7 cellular contexts compared by ENCODE assay signal in genomic region chr14:93332032-93332852, GRCh38. TPM values are rescaled to one million over a fixed set of nuclear protein-coding genes. Genes with fewer than 3 reads are reported as not detected.
DNase-seq lines count a peak whose midpoint lies in the region; ATAC-seq and TF ChIP-seq lines count a peak whose summit lies in the region.

No MANE protein-coding gene starts in this region.

- H2AFZ ChIP-seq in IMR-90 (replicated peaks; ENCODE audit: low read length, poor library complexity): peak overlapping the region; percentile 96

- H3K9me1 ChIP-seq in IMR-90 (ENCODE audit: insufficient read depth, low read length): no peaks in the 10 kb centered on the region

- H2AK5ac ChIP-seq in IMR-90 (ENCODE audit: low read depth, low read length): no peak overlapping the region

- H3K4me3 ChIP-seq in IMR-90 (ENCODE audit: insufficient read depth, low read depth, low read length): peak overlapping the region; percentile 55
- peak overlapping the region; percentile 88 for H3K4me3 ChIP-seq in endodermal cell (ENCODE audit: low read length)
- peak overlapping the region; percentile 91 for H3K4me3 ChIP-seq in mesodermal cell (ENCODE audit: extremely low read depth, insufficient read depth, low read length, poor library complexity, severe bottlenecking)

- peak overlapping the region; percentile 5 to 74; a peak in 1 of 4 replicates for H4K8ac ChIP-seq in IMR-90 (ENCODE audit: low read depth in 2 of 2, low read length in 2 of 2)

- peaks cover 18% of the 10 kb centered on the region for H3K36me3 Mint-ChIP-seq in WTC11
- H3K36me3 Mint-ChIP-seq in endodermal cell (ENCODE audit: low read depth): peaks cover 9% of the 10 kb centered on the region
- H3K36me3 Mint-ChIP-seq in stimulated activated memory B cell treated with anti-CD40 and anti-IgM and Interleukin-4, amounts not matched to agents 10 μg/mL and 1 μg/mL and 100 μg/mL, for 72 hours: no peaks in the 10 kb centered on the region

- H3K27ac ChIP-seq in IMR-90 (ENCODE audit: insufficient read depth, low read length) (peak overlapping the region; percentile 94), endodermal cell (ENCODE audit: low read depth, low read length) (peak overlapping the region; percentile 85), mesodermal cell (ENCODE audit: low read depth, low read length, severe bottlenecking) (peak overlapping the region; percentile 96)

- H3K27ac Mint-ChIP-seq in WTC11: peak overlapping the region; percentile 87
- peak overlapping the region; percentile 93 for H3K27ac Mint-ChIP-seq in endodermal cell
- H3K27ac Mint-ChIP-seq in stimulated activated memory B cell treated with anti-CD40 and anti-IgM and Interleukin-4, amounts not matched to agents 10 μg/mL and 1 μg/mL and 100 μg/mL, for 72 hours: peak overlapping the region; percentile 91

- DNase-seq in IMR-90 (peak; percentile 49), WTC11 (ENCODE audit: low spot score) (peak; percentile 71), endodermal cell (peak; percentile 86)

- no peak overlapping the region; the same call in 1 of the 2 replicates for H4K91ac ChIP-seq in IMR-90 (ENCODE audit: insufficient read depth, low read depth, low read length)

- 0 out of 3 replicates have a peak, but pooled peaks have one; percentile 19 for TF ChIP-seq CTCF in GM12872 (IDR thresholded peaks at IDR 0.05; ENCODE audit: insufficient read depth, low read depth, low read length)
- no peak for TF ChIP-seq CTCF in IMR-90 (conservative IDR thresholded peaks at IDR 0.05; ENCODE audit: low read depth, low read length)
- TF ChIP-seq CTCF in WTC11 (IDR thresholded peaks at IDR 0.05): no peak
- peak; percentile 18 for TF ChIP-seq CTCF in endodermal cell (conservative IDR thresholded peaks at IDR 0.05)

- CTCF ChIA-PET in IMR-90 (lab: Yijun Ruan, JAX) (no interaction called here), WTC11 (lab: Charles Lee) (interaction anchor here (0.5 to 1.0 kb wide), 3 partner anchors 125 to 617 kb away, joined by 3 to 5 read pairs (median 4); partner anchors contain the start of gene UBR7)

- peak overlapping the region; percentile 81 for H3K56ac ChIP-seq in IMR-90 (ENCODE audit: extremely low read depth, insufficient read depth, low read length)

- WGBS in IMR-90 (ENCODE audit: extremely low coverage in 2 of 2, insufficient read length in 1 of 2), 2 experiments: 1% methylated on average over 16 of the region's 72 CpGs; no CpG with 5 or more reads in 1 of the 2 experiments
- WGBS in endodermal cell (ENCODE audit: insufficient coverage in 1 of 2, insufficient read length in 1 of 2), 2 experiments: 0 to 5% methylated on average over 4 to 72 of the region's 72 CpGs
- WGBS in mesodermal cell (ENCODE audit: insufficient coverage in 2 of 2), 2 experiments: 0% methylated on average over 32 to 47 of the region's 72 CpGs

- no TSS peak for BruUV-seq in IMR-90 (replicated peaks; lab: Mats Ljungman, UMichigan)

- no peak for TF ChIP-seq POLR2A in IMR-90 (IDR thresholded peaks at IDR 0.05; ENCODE audit: low read depth, low read length)

- in situ Hi-C loops in IMR-90 (cut with MboI; ENCODE audit: low sequenced_read_pairs): no loop called here

- H2BK15ac ChIP-seq in IMR-90 (ENCODE audit: low read depth, low read length): no peak overlapping the region

- H3K14ac ChIP-seq in IMR-90 (replicated peaks; ENCODE audit: low read depth, low read length): peak overlapping the region; percentile 55

- H2BK120ac ChIP-seq in IMR-90 (ENCODE audit: low read depth, low read length): no peak overlapping the region

- intact Hi-C loops in IMR-90 (cut with micrococcal nuclease): loop anchor here (1.0 to 5.0 kb wide), 3 partner anchors 92 to 750 kb away; partner anchors contain the start of genes DDX24 and IFI27L1

- H3K9me3 Mint-ChIP-seq in WTC11 (peaks cover 10% of the 10 kb centered on the region), endodermal cell (peaks cover 7% of the 10 kb centered on the region)
- no peaks in the 10 kb centered on the region for H3K9me3 Mint-ChIP-seq in stimulated activated memory B cell treated with anti-CD40 and anti-IgM and Interleukin-4, amounts not matched to agents 10 μg/mL and 1 μg/mL and 100 μg/mL, for 72 hours

- H3K36me3 ChIP-seq in IMR-90 (ENCODE audit: control insufficient read depth, insufficient read depth, low read length) (no peaks in the 10 kb centered on the region), endodermal cell (ENCODE audit: control insufficient read depth, insufficient read depth, low read length) (no peaks in the 10 kb centered on the region), mesodermal cell (ENCODE audit: control insufficient read depth, insufficient read depth, low read length) (peaks cover 4% of the 10 kb centered on the region)

- peak overlapping the region; percentile 99 for H3K4me2 ChIP-seq in IMR-90 (ENCODE audit: low read depth, low read length)

- H3K18ac ChIP-seq in IMR-90 (ENCODE audit: low read depth, low read length): no peak overlapping the region; the same call in 1 of the 2 replicates

- POLR2A ChIA-PET in IMR-90 (lab: Charles Lee; ENCODE audit: unreplicated experiment) (no interaction called here), WTC11 (lab: Charles Lee) (interaction anchor here (0.5 kb wide), 1 partner anchor 226 kb away, joined by 3 read pairs; no protein-coding TSS in a partner anchor)

- H3K79me1 ChIP-seq in IMR-90 (ENCODE audit: low read depth in 1 of 2, low read length in 2 of 2): peaks cover 0 to 38% of the 10 kb centered on the region in 2 experiments; a peak in 2 of 4 replicates

- peak overlapping the region; percentile 61; the same call in 1 of the 2 replicates for H3K23ac ChIP-seq in IMR-90 (ENCODE audit: low read depth, low read length)

- no peak for TF ChIP-seq RAD21 in IMR-90 (IDR thresholded peaks at IDR 0.05; ENCODE audit: low read length)

- H3K4me1 Mint-ChIP-seq in WTC11 (peaks cover 43% of the 10 kb centered on the region), endodermal cell (peaks cover 41% of the 10 kb centered on the region)
- H3K4me1 Mint-ChIP-seq in stimulated activated memory B cell treated with anti-CD40 and anti-IgM and Interleukin-4, amounts not matched to agents 10 μg/mL and 1 μg/mL and 100 μg/mL, for 72 hours: peaks cover 58% of the 10 kb centered on the region

- ATAC-seq in GM21576 (IDR thresholded peaks at IDR 0.05; ENCODE audit: unreplicated experiment): peak; percentile 45
- ATAC-seq in IMR-90 (ENCODE audit: low read depth): peak; percentile 85
- ATAC-seq in WTC11: peak; percentile 81
- ATAC-seq in stimulated activated memory B cell treated with anti-CD40 and anti-IgM and Interleukin-4, amounts not matched to agents 10 μg/mL and 1 μg/mL and 100 μg/mL, for 72 hours: peak; percentile 82

- H2BK5ac ChIP-seq in IMR-90 (ENCODE audit: low read depth, low read length, poor library complexity, severe bottlenecking): peak overlapping the region; percentile 92

- dilution Hi-C loops in IMR-90 (cut with HindIII; ENCODE audit: low sequenced_read_pairs, unreplicated experiment): no loop called here

- H3K27me3 ChIP-seq in IMR-90 (ENCODE audit: control insufficient read depth, insufficient read depth, low read length) (no peaks in the 10 kb centered on the region), endodermal cell (ENCODE audit: control insufficient read depth, insufficient read depth, low read length, poor library complexity, severe bottlenecking) (no peaks in the 10 kb centered on the region)

- H4K5ac ChIP-seq in IMR-90 (ENCODE audit: low read depth, low read length): peak overlapping the region; percentile 28

- peak overlapping the region; percentile 81 for H2AK9ac ChIP-seq in IMR-90 (replicated peaks; ENCODE audit: low read depth, low read length, poor library complexity)

- H3K9me3 ChIP-seq in IMR-90 (ENCODE audit: control insufficient read depth, insufficient read depth, low read length): no peaks in the 10 kb centered on the region
- peaks cover 10% of the 10 kb centered on the region for H3K9me3 ChIP-seq in endodermal cell (ENCODE audit: control insufficient read depth, low read length)
- H3K9me3 ChIP-seq in mesodermal cell (ENCODE audit: control insufficient read depth, low read length): peaks cover 5% of the 10 kb centered on the region

- peak overlapping the region; percentile 74 for H3K4ac ChIP-seq in IMR-90 (ENCODE audit: low read depth, low read length)

- H3K4me3 Mint-ChIP-seq in WTC11 (peak overlapping the region; percentile 89), endodermal cell (peak overlapping the region; percentile 86)
- H3K4me3 Mint-ChIP-seq in stimulated activated memory B cell treated with anti-CD40 and anti-IgM and Interleukin-4, amounts not matched to agents 10 μg/mL and 1 μg/mL and 100 μg/mL, for 72 hours: peak overlapping the region; percentile 87

- H2BK20ac ChIP-seq in IMR-90 (ENCODE audit: low read depth, low read length): no peak overlapping the region

- H3K27me3 Mint-ChIP-seq in WTC11 (ENCODE audit: low read depth) (no peaks in the 10 kb centered on the region), endodermal cell (ENCODE audit: insufficient read depth) (no peaks in the 10 kb centered on the region)
- no peaks in the 10 kb centered on the region for H3K27me3 Mint-ChIP-seq in stimulated activated memory B cell treated with anti-CD40 and anti-IgM and Interleukin-4, amounts not matched to agents 10 μg/mL and 1 μg/mL and 100 μg/mL, for 72 hours

- peak overlapping the region; percentile 94 for H3K9ac ChIP-seq in IMR-90 (ENCODE audit: low read depth, low read length)
- H3K9ac ChIP-seq in endodermal cell (ENCODE audit: extremely low read depth, low read length, poor library complexity, severe bottlenecking): peak overlapping the region; percentile 59

- H3K4me1 ChIP-seq in IMR-90 (ENCODE audit: control insufficient read depth, insufficient read depth, low read length) (no peaks in the 10 kb centered on the region), endodermal cell (ENCODE audit: control insufficient read depth, insufficient read depth, low read length) (peaks cover 7% of the 10 kb centered on the region), mesodermal cell (ENCODE audit: control insufficient read depth, insufficient read depth, low read length, poor library complexity, severe bottlenecking) (no peaks in the 10 kb centered on the region)

- H4K20me1 ChIP-seq in IMR-90 (ENCODE audit: insufficient read depth, low read length): peaks cover 27% of the 10 kb centered on the region; the same call in 1 of the 2 replicates

RNA-seq across cellular contexts. Expression of gene BTBD7, which starts 0.6 kb away (rescaled TPM):
- total RNA-seq in IMR-90 (2012; rRNA removed) (30.5 and 30.6 TPM in 2 replicates), WTC11 (2021) (29.2 to 34.1 TPM (median 31.3 TPM) in 3 replicates), endodermal cell (10 to 100 TPM; 42.8 to 48.6 TPM)
- 11.9 and 12.3 TPM in 2 replicates for polyA plus RNA-seq in IMR-90 (2012; rRNA removed)
- polyA plus RNA-seq in IMR-90 (2012; cell fraction: cytosol; rRNA removed): 6.0 and 6.6 TPM in 2 replicates
- polyA plus RNA-seq in IMR-90 (2012; cell fraction: nucleus; rRNA removed; ENCODE audit: low replicate concordance): 10.6 and 22.1 TPM in 2 replicates
- polyA plus RNA-seq in endodermal cell (2013, experiment 1 of 2): 18.2 TPM
- 19.4 TPM for polyA plus RNA-seq in endodermal cell (2013, experiment 2 of 2)
- 19.1 TPM for polyA plus RNA-seq in mesodermal cell (2013, experiment 1 of 2)
- polyA plus RNA-seq in mesodermal cell (2013, experiment 2 of 2): 19.3 TPM

RNA-seq across cellular contexts. Expression of gene COX8C, which starts 14.7 kb away (rescaled TPM):
- not detected in 2 replicates for total RNA-seq in IMR-90 (2012; rRNA removed)
- not detected in 2 replicates for polyA plus RNA-seq in IMR-90 (2012; rRNA removed)
- not detected in 2 replicates for polyA plus RNA-seq in IMR-90 (2012; cell fraction: cytosol; rRNA removed)
- polyA plus RNA-seq in IMR-90 (2012; cell fraction: nucleus; rRNA removed; ENCODE audit: low replicate concordance): not detected in 2 replicates
- not detected in 3 replicates for total RNA-seq in WTC11 (2021)
- not detected for total RNA-seq in endodermal cell
- 0.68 TPM for polyA plus RNA-seq in endodermal cell (2013, experiment 1 of 2)
- not detected for polyA plus RNA-seq in endodermal cell (2013, experiment 2 of 2)
- not detected for polyA plus RNA-seq in mesodermal cell (2013, experiment 1 of 2)
- polyA plus RNA-seq in mesodermal cell (2013, experiment 2 of 2): not detected

Comparison
In these comparisons a context has a peak if more than half of its experiments do, and no peak if none do; other contexts are left out.
1. Peak in every context shown above with its lines: DNase-seq, ATAC-seq, H3K4me3 ChIP-seq and H3K27ac ChIP-seq.
2. CTCF ChIP-seq: peak in GM12872 (single experiment) and endodermal cell (single experiment); none in IMR-90 (single experiment) and WTC11 (single experiment).